Comparison of ENCODE assay signal across 15 cellular contexts in genomic region chr5:17497931-17498330, GRCh38. TPM values are rescaled to one million over a fixed set of nuclear protein-coding genes. Genes with fewer than 3 reads are reported as not detected.
"Had no signal": no experiment of that assay in that cellular context is flagged by ENCODE, and none has a peak within 500 bp of the region (broad histone marks: within the 10 kb centered on the region; RNA-seq: fewer than 3 reads in every experiment).

TAF11L2 (plus strand) TSS chr5:17498231.

RNA-seq across cellular contexts. Expression of gene TAF11L2, which starts in this region (rescaled TPM):
- total RNA-seq: stomach, subcutaneous adipose tissue, suprapubic skin, temporal lobe, testis, thoracic aorta, thyroid gland, tibial nerve, transverse colon, upper lobe of left lung, upper lobe of right lung, ureter, urinary bladder, uterus, vagina had no signal
- polyA plus RNA-seq: stomach, urinary bladder had no signal
